ENCODE assay signal across 8 cellular contexts in the genomic region with DNA sequence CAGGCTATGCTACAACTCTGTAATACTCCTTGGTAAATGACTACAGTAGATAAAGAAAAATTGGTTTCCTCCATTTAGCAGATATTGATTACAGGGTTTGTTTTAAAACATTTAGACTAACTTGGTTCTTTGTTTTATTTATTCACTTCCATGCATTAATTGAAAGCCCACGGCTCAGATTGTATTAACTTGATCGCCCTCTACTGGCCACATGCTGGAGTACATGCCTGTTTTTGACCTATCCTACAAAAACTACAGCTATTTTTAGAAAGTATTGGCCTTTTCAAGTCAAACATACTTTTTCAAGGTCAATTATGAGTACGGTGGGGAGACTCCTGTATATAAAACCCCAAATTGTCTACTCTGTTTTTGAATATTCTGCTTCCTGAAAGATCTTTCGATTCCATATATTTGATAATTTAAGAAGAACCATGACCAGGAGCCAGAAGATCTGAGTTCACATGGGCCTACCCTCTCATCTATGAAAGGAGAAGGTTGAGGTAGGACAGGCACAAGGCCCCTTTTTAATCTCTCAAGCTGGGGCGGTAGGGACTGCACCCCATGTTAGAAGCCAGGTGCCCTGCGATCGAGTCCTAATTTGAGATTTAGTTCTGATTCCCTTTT. TPM values are rescaled to one million over a fixed set of nuclear protein-coding genes. Genes with fewer than 3 reads are reported as not detected.
DNase-seq lines count a peak whose midpoint lies in the region; ATAC-seq, FAIRE-seq and TF ChIP-seq lines count a peak whose summit lies in the region.

No MANE protein-coding gene starts in this region.

- H3K9me3 ChIP-seq in lung (ENCODE audit: control insufficient read depth in 2 of 2, insufficient read depth in 1 of 2, low read length in 1 of 2) (peaks cover 0 to 2% of the 10 kb centered on the region in 2 donors), suprapubic skin (no peaks in the 10 kb centered on the region)

- no peak for TF ChIP-seq POLR2A in suprapubic skin (IDR thresholded peaks at IDR 0.05)

- H3K36me3 Mint-ChIP-seq in natural killer cell: no peaks in the 10 kb centered on the region
- no peaks in the 10 kb centered on the region for H3K36me3 Mint-ChIP-seq in natural killer cell treated with Interleukin-12 subunit alpha and Interleukin-12 subunit beta and Interleukin-15 and Interleukin-18, amount 100 ng/mL, for 72 hours

- H3K27ac Mint-ChIP-seq in natural killer cell: no peak overlapping the region
- H3K27ac Mint-ChIP-seq in natural killer cell treated with Interleukin-12 subunit alpha and Interleukin-12 subunit beta and Interleukin-15 and Interleukin-18, amount 100 ng/mL, for 72 hours: no peak overlapping the region

- H3K4me3 ChIP-seq in bronchial epithelial cell (ENCODE audit: low read depth, low read length): no peak overlapping the region
- H3K4me3 ChIP-seq in lung: no peak overlapping the region
- H3K4me3 ChIP-seq in suprapubic skin: no peak overlapping the region

- no peak overlapping the region for H3K4me3 Mint-ChIP-seq in natural killer cell
- no peak overlapping the region for H3K4me3 Mint-ChIP-seq in natural killer cell treated with Interleukin-12 subunit alpha and Interleukin-12 subunit beta and Interleukin-15 and Interleukin-18, amount 100 ng/mL, for 72 hours

- WGBS in lung, 2 donors: 43 to 46% methylated on average over 7 of the region's 7 CpGs
- 46% methylated on average over 7 of the region's 7 CpGs for WGBS in suprapubic skin

- no peaks in the 10 kb centered on the region for H3K27me3 ChIP-seq in bronchial epithelial cell (ENCODE audit: control insufficient read depth, insufficient read depth, low read length)
- no peaks in the 10 kb centered on the region for H3K27me3 ChIP-seq in lung (ENCODE audit: control insufficient read depth, insufficient read depth)
- H3K27me3 ChIP-seq in suprapubic skin: no peaks in the 10 kb centered on the region

- H3K9me3 Mint-ChIP-seq in natural killer cell: no peaks in the 10 kb centered on the region
- no peaks in the 10 kb centered on the region for H3K9me3 Mint-ChIP-seq in natural killer cell treated with Interleukin-12 subunit alpha and Interleukin-12 subunit beta and Interleukin-15 and Interleukin-18, amount 100 ng/mL, for 72 hours

- no peak for TF ChIP-seq EP300 in suprapubic skin (IDR thresholded peaks at IDR 0.05)

- H3K27ac ChIP-seq in lung (ENCODE audit: low read depth in 1 of 2, low read length in 1 of 2) (no peak overlapping the region), suprapubic skin (no peak overlapping the region)

- no peaks in the 10 kb centered on the region for H3K4me1 Mint-ChIP-seq in natural killer cell
- no peaks in the 10 kb centered on the region for H3K4me1 Mint-ChIP-seq in natural killer cell treated with Interleukin-12 subunit alpha and Interleukin-12 subunit beta and Interleukin-15 and Interleukin-18, amount 100 ng/mL, for 72 hours (ENCODE audit: low read depth in 2 of 2)

- intact Hi-C loops in natural killer cell (cut with micrococcal nuclease): no loop called here

- DNase-seq in natural killer cell: no peak
- no peak for DNase-seq in natural killer cell treated with Interleukin-12 subunit alpha and Interleukin-12 subunit beta and Interleukin-15 and Interleukin-18, amount 100 ng/mL, for 72 hours (ENCODE audit: low spot score)
- peak; percentile 35 for DNase-seq in HTR-8/SVneo (ENCODE audit: insufficient read length, low spot score)
- peak; percentile 29 for DNase-seq in SHP77 (lab: John Stamatoyannopoulos, UW)
- peak; percentile 47 for DNase-seq in bronchial epithelial cell (ENCODE audit: low read depth)
- no peak for DNase-seq in lung (ENCODE audit: low spot score)
- DNase-seq in suprapubic skin (ENCODE audit: low spot score in 2 of 2): no peak

- H3K27me3 Mint-ChIP-seq in natural killer cell (ENCODE audit: low read depth in 2 of 2): peaks cover 0 to 6% of the 10 kb centered on the region in 2 donors
- peaks cover 0 to 2% of the 10 kb centered on the region in 2 donors for H3K27me3 Mint-ChIP-seq in natural killer cell treated with Interleukin-12 subunit alpha and Interleukin-12 subunit beta and Interleukin-15 and Interleukin-18, amount 100 ng/mL, for 72 hours

- H3K4me1 ChIP-seq in lung (ENCODE audit: control insufficient read depth in 2 of 2, insufficient read depth in 2 of 2, low read length in 2 of 2) (no peaks in the 10 kb centered on the region), suprapubic skin (no peaks in the 10 kb centered on the region)

- TF ChIP-seq CTCF in natural killer cell (IDR thresholded peaks at IDR 0.05): peak; percentile 50
- peak; percentile 67 for TF ChIP-seq CTCF in bronchial epithelial cell (IDR thresholded peaks at IDR 0.05; ENCODE audit: insufficient read depth, low read length, severe bottlenecking)
- TF ChIP-seq CTCF in lung (IDR thresholded peaks at IDR 0.05; ENCODE audit: control extremely low read depth, extremely low read depth): peak; percentile 21
- peak; percentile 16 to 58 for TF ChIP-seq CTCF in suprapubic skin (IDR thresholded peaks at IDR 0.05)

- peak in 1 of 3 donors; percentile 49 for ATAC-seq in natural killer cell
- ATAC-seq in natural killer cell treated with Interleukin-12 subunit alpha and Interleukin-12 subunit beta and Interleukin-15 and Interleukin-18, amount 100 ng/mL, for 72 hours: no peak
- no peak for ATAC-seq in lung (ENCODE audit: insufficient read depth, low FRiP score)
- ATAC-seq in HG02938 (IDR thresholded peaks at IDR 0.05; ENCODE audit: unreplicated experiment): no peak

- FAIRE-seq in HTR-8/SVneo (lab: Jason Lieb, UNC) (no peak), bronchial epithelial cell (lab: Jason Lieb, UNC) (no peak)

- H3K36me3 ChIP-seq in bronchial epithelial cell (ENCODE audit: control insufficient read depth, insufficient read depth, low read length) (no peaks in the 10 kb centered on the region), lung (ENCODE audit: control insufficient read depth in 2 of 2, insufficient read depth in 2 of 2, low read length in 2 of 2) (no peaks in the 10 kb centered on the region), suprapubic skin (no peaks in the 10 kb centered on the region)

RNA-seq across cellular contexts. Expression of gene CA10, which starts 51.8 kb away (rescaled TPM):
- total RNA-seq in natural killer cell: not detected
- not detected for total RNA-seq in natural killer cell treated with Interleukin-12 subunit alpha and Interleukin-12 subunit beta and Interleukin-15 and Interleukin-18, amount 100 ng/mL, for 72 hours
- not detected in 2 replicates for total RNA-seq in bronchial epithelial cell
- total RNA-seq in lung: under 1 TPM in 1 of 2 donors, not detected in 1; 0.17 TPM
- polyA plus RNA-seq in lung: under 1 TPM in 1 of 2 donors, not detected in 1; 0.04 TPM
- total RNA-seq in suprapubic skin: not detected

Comparison
In these comparisons a context has a peak if more than half of its experiments do, and no peak if none do; other contexts are left out.
1. DNase-seq: peak in HTR-8/SVneo (single experiment), SHP77 (2 of 2) and bronchial epithelial cell (single experiment); none in natural killer cell (single experiment), natural killer cell treated with Interleukin-12 subunit alpha and Interleukin-12 subunit beta and Interleukin-15 and Interleukin-18, amount 100 ng/mL, for 72 hours (single experiment), lung (single experiment) and suprapubic skin (0 of 2).
2. Peak in every context shown above with its lines, with median percentiles within 50 percentile points of each other: CTCF ChIP-seq.